ENCODE assay signal across 8 cellular contexts in genomic region chr9:137618105-137619067, GRCh38. TPM values are rescaled to one million over a fixed set of nuclear protein-coding genes. Genes with fewer than 3 reads are reported as not detected.
DNase-seq lines count a peak whose midpoint lies in the region; ATAC-seq and TF ChIP-seq lines count a peak whose summit lies in the region.

Gene EHMT1 (plus strand): TSS chr9:137619005. CDS start chr9:137619029, 24 bp downstream.

- H3K27me3 ChIP-seq in GM23248 (replicated peaks; ENCODE audit: insufficient read depth) = no peaks in the 10 kb centered on the region
- no peaks in the 10 kb centered on the region for H3K27me3 ChIP-seq in SJCRH30
- no peaks in the 10 kb centered on the region for H3K27me3 ChIP-seq in foreskin keratinocyte
- H3K27me3 ChIP-seq in neuronal stem cell (ENCODE audit: control insufficient read depth in 3 of 3, insufficient read depth in 3 of 3, low read depth in 1 of 3, low read length in 3 of 3) = no peaks in the 10 kb centered on the region
- no peaks in the 10 kb centered on the region for H3K27me3 ChIP-seq in subcutaneous abdominal adipose tissue (ENCODE audit: control insufficient read depth in 5 of 5, insufficient read depth in 4 of 5, low read length in 5 of 5)

- H3K79me2 ChIP-seq in GM23248 (ENCODE audit: insufficient read depth) = peaks cover 75% of the 10 kb centered on the region

- H4K20me1 ChIP-seq in GM23248 (ENCODE audit: insufficient read depth) = no peaks in the 10 kb centered on the region; the same call in 1 of the 2 replicates

- no peaks in the 10 kb centered on the region for H3K9me2 ChIP-seq in GM23248 (ENCODE audit: insufficient read depth)

- peak within 1 kb of the TSS; percentile 79 for H2AK5ac ChIP-seq in neuronal stem cell (ENCODE audit: low read depth, low read length)

- H3K36me3 ChIP-seq in GM23248 (ENCODE audit: low read depth) = no peaks in the 10 kb centered on the region
- H3K36me3 ChIP-seq in SJCRH30 = peaks cover 37% of the 10 kb centered on the region
- peaks cover 29 to 68% of the 10 kb centered on the region in 2 donors for H3K36me3 ChIP-seq in neuronal stem cell (replicated peaks in 1 of 2; ENCODE audit: control insufficient read depth in 2 of 2, insufficient read depth in 2 of 2, low read length in 2 of 2)
- H3K36me3 ChIP-seq in subcutaneous abdominal adipose tissue (ENCODE audit: control insufficient read depth in 5 of 5, insufficient read depth in 5 of 5, low read length in 5 of 5) = peaks cover 0 to 32% (median 24%) of the 10 kb centered on the region in 5 donors

- peak within 1 kb of the TSS; percentile 54 for H2BK120ac ChIP-seq in neuronal stem cell (ENCODE audit: low read depth, low read length)

- no peaks in the 10 kb centered on the region for H3K9me3 ChIP-seq in GM23248 (ENCODE audit: low read depth)
- no peaks in the 10 kb centered on the region for H3K9me3 ChIP-seq in SJCRH30 (replicated peaks)
- no peaks in the 10 kb centered on the region for H3K9me3 ChIP-seq in neuronal stem cell (replicated peaks in 1 of 2; ENCODE audit: control insufficient read depth in 2 of 2, insufficient read depth in 1 of 2, low read depth in 1 of 2, low read length in 2 of 2)
- H3K9me3 ChIP-seq in subcutaneous abdominal adipose tissue (ENCODE audit: control insufficient read depth in 5 of 5, low read length in 5 of 5) = no peaks in the 10 kb centered on the region

- peaks cover 27% of the 10 kb centered on the region for H3F3A ChIP-seq in GM23248 (ENCODE audit: insufficient read depth)

- H3K4me1 ChIP-seq in GM23248 (ENCODE audit: insufficient read depth) (peaks cover 26% of the 10 kb centered on the region), SJCRH30 (no peaks in the 10 kb centered on the region; the same call in 1 of the 2 replicates), foreskin keratinocyte (no peaks in the 10 kb centered on the region), neuronal stem cell (ENCODE audit: control insufficient read depth in 2 of 2, insufficient read depth in 1 of 2, low read depth in 1 of 2, low read length in 2 of 2) (peaks cover 8 to 13% of the 10 kb centered on the region in 2 donors), subcutaneous abdominal adipose tissue (ENCODE audit: control insufficient read depth in 5 of 5, insufficient read depth in 5 of 5, low read length in 5 of 5) (peaks cover 10 to 56% (median 42%) of the 10 kb centered on the region in 5 donors)

- peaks cover 19% of the 10 kb centered on the region for H3K79me1 ChIP-seq in neuronal stem cell (ENCODE audit: low read depth, low read length)

- H4K8ac ChIP-seq in neuronal stem cell (ENCODE audit: low read depth, low read length) = no peak within 1 kb of the TSS

- H3K14ac ChIP-seq in neuronal stem cell (ENCODE audit: low read length) = peak within 1 kb of the TSS; percentile 87

- peak within 1 kb of the TSS; percentile 80 for H2AFZ ChIP-seq in GM23248
- peak within 1 kb of the TSS; percentile 87 for H2AFZ ChIP-seq in neuronal stem cell (ENCODE audit: low read length)

- H3K27ac ChIP-seq in GM23248 (peak within 1 kb of the TSS; percentile 86), SJCRH30 (peak within 1 kb of the TSS; percentile 69), foreskin keratinocyte (peak within 1 kb of the TSS; percentile 90), neuronal stem cell (replicated peaks; ENCODE audit: low read length) (peak within 1 kb of the TSS; percentile 80), subcutaneous abdominal adipose tissue (ENCODE audit: low read depth, low read length) (peak within 1 kb of the TSS; percentile 91)

- H4K91ac ChIP-seq in neuronal stem cell (ENCODE audit: low read depth, low read length, poor library complexity) = peak within 1 kb of the TSS; percentile 32

- no peak within 1 kb of the TSS for H2BK12ac ChIP-seq in neuronal stem cell (ENCODE audit: low read length)

- TF ChIP-seq CTCF in LNCaP clone FGC (IDR thresholded peaks at IDR 0.05; ENCODE audit: control insufficient read depth, extremely low read depth, insufficient read depth) (0 out of 2 replicates have a peak, but pooled peaks have one; percentile 16), foreskin keratinocyte (conservative IDR thresholded peaks at IDR 0.05) (peak; percentile 6)

- peak within 1 kb of the TSS; percentile 90 for H2BK15ac ChIP-seq in neuronal stem cell (ENCODE audit: low read length)

- ATAC-seq in foreskin keratinocyte = peak; percentile 66

- H2BK5ac ChIP-seq in neuronal stem cell (ENCODE audit: low read length) = peak within 1 kb of the TSS; percentile 91

- in situ Hi-C loops in GM23248 (cut with MboI) = no loop called here

- 1 to 2% methylated on average over 60 to 73 of the region's 94 CpGs for WGBS in GM23248 (ENCODE audit: low coverage in 1 of 2, low lambda C conversion rate in 2 of 2, missing lambda C conversion rate in 2 of 2), 2 experiments
- no CpG with 5 or more reads among the region's 94 CpGs for WGBS in neuronal stem cell (ENCODE audit: extremely low coverage in 2 of 2, insufficient read length in 2 of 2, insufficient replicate concordance in 1 of 2), 2 donors

- peak within 1 kb of the TSS; percentile 94 for H3K4me2 ChIP-seq in GM23248 (ENCODE audit: unreplicated experiment)
- peak within 1 kb of the TSS; percentile 80 for H3K4me2 ChIP-seq in neuronal stem cell (ENCODE audit: insufficient read depth, low read length, poor library complexity, severe bottlenecking)

- peak within 1 kb of the TSS; percentile 42 for H3K4ac ChIP-seq in neuronal stem cell (ENCODE audit: low read length)

- peak; percentile 85 for DNase-seq in EH (ENCODE audit: low read depth)
- peak; percentile 95 for DNase-seq in GM23248
- peak; percentile 31 for DNase-seq in LNCaP clone FGC (ENCODE audit: low read depth)
- peak; percentile 78 to 92 for DNase-seq in SJCRH30
- peak; percentile 84 for DNase-seq in activated gamma-delta T cell treated with Interleukin-2 at 50 U/mL for 16 hours
- peak in 1 of 2 donors; percentile 66 for DNase-seq in foreskin keratinocyte
- peak; percentile 94 for DNase-seq in neuronal stem cell (ENCODE audit: low spot score)

- peak within 1 kb of the TSS; percentile 90 for H3K9ac ChIP-seq in GM23248
- peak within 1 kb of the TSS; percentile 96 for H3K9ac ChIP-seq in neuronal stem cell (ENCODE audit: low read depth, low read length, poor library complexity)
- H3K9ac ChIP-seq in subcutaneous abdominal adipose tissue (ENCODE audit: low read length in 5 of 5) = peak within 1 kb of the TSS; percentile 95 to 99 (median 98)

- H3K4me3 ChIP-seq in GM23248 = peak within 1 kb of the TSS; percentile 97
- peak within 1 kb of the TSS; percentile 88 for H3K4me3 ChIP-seq in LNCaP clone FGC (ENCODE audit: low read depth, low read length)
- peak within 1 kb of the TSS; percentile 85 for H3K4me3 ChIP-seq in SJCRH30
- H3K4me3 ChIP-seq in neuronal stem cell (ENCODE audit: low read length in 2 of 2) = peak within 1 kb of the TSS; percentile 87 to 99
- peak within 1 kb of the TSS; percentile 88 to 94 (median 90) for H3K4me3 ChIP-seq in subcutaneous abdominal adipose tissue (ENCODE audit: low read depth in 1 of 5, low read length in 5 of 5)

- H3K18ac ChIP-seq in neuronal stem cell (ENCODE audit: low read length) = peak within 1 kb of the TSS; percentile 94

- peak within 1 kb of the TSS; percentile 98 for H3K23ac ChIP-seq in neuronal stem cell (ENCODE audit: low read depth, low read length, poor library complexity)

RNA-seq across cellular contexts. Expression of gene EHMT1, which starts in this region (rescaled TPM):
- 26.8 and 43.6 TPM in 2 replicates for total RNA-seq in GM23248 (2014; rRNA removed; shearing (Covaris generic))
- 31.0 and 33.7 TPM in 2 replicates for polyA plus RNA-seq in GM23248 (2016; fragmentation: Nextera tagmentation; extraction: Ambion mirVana)
- total RNA-seq in SJCRH30 (2014; rRNA removed; shearing (Covaris generic)) = 77.3 and 79.6 TPM in 2 replicates
- 38.1 and 45.3 TPM in 2 replicates for total RNA-seq in foreskin keratinocyte
- 20.2 and 22.8 TPM in 2 replicates for polyA plus RNA-seq in foreskin keratinocyte
- polyA plus RNA-seq in neuronal stem cell (2013, experiment 1 of 2) = 50.1 TPM
- 50.3 TPM for polyA plus RNA-seq in neuronal stem cell (2013, experiment 2 of 2)
